In the genomic region with DNA sequence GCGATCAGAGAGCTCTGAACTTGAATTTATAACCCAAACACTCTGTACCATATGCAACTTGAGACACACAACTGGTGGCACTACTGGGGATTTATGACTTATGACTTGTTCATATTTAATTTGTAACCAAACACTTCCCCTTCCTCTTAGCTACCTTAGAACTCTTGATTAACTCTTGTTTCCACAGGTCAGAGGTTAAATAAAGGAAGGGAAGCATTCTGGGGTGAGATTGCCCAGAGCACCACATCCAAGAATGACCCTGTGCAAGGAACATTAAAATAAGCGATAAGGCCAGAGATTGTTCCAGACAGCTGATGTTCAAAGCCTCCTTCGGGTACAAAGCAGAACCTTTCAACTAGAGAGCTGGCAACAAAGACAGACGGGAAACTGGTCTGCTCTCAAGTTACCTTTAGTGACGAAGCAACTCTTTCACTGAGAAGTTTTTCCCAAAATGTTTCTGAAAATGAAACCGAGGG, we compare ENCODE assay signal across 14 cellular contexts.
A peak's percentile ranks its signal among the peaks of the same experiment; 100 is the strongest.
DNase-seq lines count a peak whose midpoint lies in the region; ATAC-seq and TF ChIP-seq lines count a peak whose summit lies in the region.
"Had no signal": no experiment of that assay in that cellular context is flagged by ENCODE, and none has a peak within 500 bp of the region (broad histone marks: within the 10 kb centered on the region; RNA-seq: fewer than 3 reads in every experiment).

No MANE protein-coding gene starts in this region.

- H3K36me3 Mint-ChIP-seq in naive thymus-derived CD8-positive, alpha-beta T cell = peaks cover 9 to 17% (median 13%) of the 10 kb centered on the region in 3 donors
- H3K36me3 Mint-ChIP-seq in glutamatergic neuron (ENCODE audit: unreplicated experiment) = peaks cover 5% of the 10 kb centered on the region

- no peaks in the 10 kb centered on the region for H3K36me3 ChIP-seq in SJCRH30
- peaks cover 0 to 6% (median 2%) of the 10 kb centered on the region in 4 donors for H3K36me3 ChIP-seq in liver (ENCODE audit: control insufficient read depth in 4 of 4, insufficient read depth in 3 of 4, low read depth in 1 of 4, low read length in 3 of 4)
- no peaks in the 10 kb centered on the region for H3K36me3 ChIP-seq in brain microvascular endothelial cell (replicated peaks)

- ATAC-seq in naive thymus-derived CD8-positive, alpha-beta T cell = no peak
- ATAC-seq: activated CD4-positive, CD25-positive, alpha-beta regulatory T cell treated with anti-CD3 and anti-CD28 coated beads, Interleukin-2, amount 50 U/mL, for 24 hours; gastroesophageal sphincter had no signal

- in situ Hi-C loops in brain microvascular endothelial cell (cut with HindIII; ENCODE audit: low pct_ligation_motif_present, low sequenced_read_pairs) = no loop called here

- H3K4me1 ChIP-seq in SJCRH30 = peaks cover 24% of the 10 kb centered on the region
- no peaks in the 10 kb centered on the region for H3K4me1 ChIP-seq in liver (ENCODE audit: control insufficient read depth in 4 of 4, insufficient read depth in 4 of 4, low read length in 3 of 4)
- H3K4me1 ChIP-seq: Caco-2 had no signal

- POLR2A ChIA-PET in naive thymus-derived CD8-positive, alpha-beta T cell (lab: Charles Lee) = no interaction called here

- H3K4me3 ChIP-seq in SJCRH30 (peak overlapping the region; percentile 8), liver (ENCODE audit: low read depth in 1 of 3, low read length in 3 of 3) (no peak overlapping the region), brain microvascular endothelial cell (ENCODE audit: low read depth, low read length) (no peak overlapping the region)
- H3K4me3 ChIP-seq: gastroesophageal sphincter had no signal

- no peaks in the 10 kb centered on the region for H3K27me3 Mint-ChIP-seq in naive thymus-derived CD8-positive, alpha-beta T cell
- H3K27me3 Mint-ChIP-seq in glutamatergic neuron (ENCODE audit: unreplicated experiment) = no peaks in the 10 kb centered on the region

- H3K27ac ChIP-seq in SJCRH30 (peak overlapping the region; percentile 21), liver (ENCODE audit: low read depth in 1 of 2, low read length in 2 of 2) (no peak overlapping the region), brain microvascular endothelial cell (no peak overlapping the region)
- H3K27ac ChIP-seq: gastroesophageal sphincter had no signal

- H3K9me3 Mint-ChIP-seq in naive thymus-derived CD8-positive, alpha-beta T cell = no peaks in the 10 kb centered on the region
- peaks cover 2% of the 10 kb centered on the region for H3K9me3 Mint-ChIP-seq in glutamatergic neuron (ENCODE audit: unreplicated experiment)

- peak overlapping the region in 1 of 10 donors; percentile 66 for H3K27ac Mint-ChIP-seq in naive thymus-derived CD8-positive, alpha-beta T cell
- H3K27ac Mint-ChIP-seq in glutamatergic neuron (ENCODE audit: unreplicated experiment) = no peak overlapping the region

- TF ChIP-seq CTCF in liver (IDR thresholded peaks at IDR 0.05; ENCODE audit: low read depth, low read length, missing input control) (no peak), brain microvascular endothelial cell (IDR thresholded peaks at IDR 0.05; ENCODE audit: low read depth, low read length, missing control alignments) (no peak), glutamatergic neuron (IDR thresholded peaks at IDR 0.05; ENCODE audit: partially characterized antibody, unreplicated experiment) (no peak)

- peaks cover 26 to 41% (median 37%) of the 10 kb centered on the region in 4 donors for H3K4me1 Mint-ChIP-seq in naive thymus-derived CD8-positive, alpha-beta T cell
- no peaks in the 10 kb centered on the region for H3K4me1 Mint-ChIP-seq in glutamatergic neuron (ENCODE audit: low read depth, unreplicated experiment)

- no peak overlapping the region for H3K4me3 Mint-ChIP-seq in naive thymus-derived CD8-positive, alpha-beta T cell
- H3K4me3 Mint-ChIP-seq in glutamatergic neuron (ENCODE audit: unreplicated experiment) = no peak overlapping the region

- TF ChIP-seq RAD21 in Ishikawa (IDR thresholded peaks at IDR 0.05; ENCODE audit: low read depth) (no peak), liver (IDR thresholded peaks at IDR 0.05) (no peak)

- H3K9me3 ChIP-seq in SJCRH30 (replicated peaks) (no peaks in the 10 kb centered on the region), liver (ENCODE audit: control insufficient read depth in 4 of 4, low read length in 3 of 4) (no peaks in the 10 kb centered on the region)
- H3K9me3 ChIP-seq: Caco-2, gastroesophageal sphincter had no signal

- WGBS in liver = 71% methylated on average over 6 of the region's 6 CpGs

- no peak overlapping the region for H3K9ac ChIP-seq in liver (ENCODE audit: low read depth in 1 of 2, low read length in 2 of 2)

- H3K27me3 ChIP-seq in SJCRH30 = no peaks in the 10 kb centered on the region
- no peaks in the 10 kb centered on the region for H3K27me3 ChIP-seq in liver (ENCODE audit: control insufficient read depth in 4 of 4, insufficient read depth in 4 of 4, low read length in 3 of 4)
- no peaks in the 10 kb centered on the region for H3K27me3 ChIP-seq in brain microvascular endothelial cell (replicated peaks)
- H3K27me3 ChIP-seq: gastroesophageal sphincter had no signal

- DNase-seq in DMS53 treated with DMSO at 0.1 percent for 48 hours (lab: John Stamatoyannopoulos, UW; ENCODE audit: unreplicated experiment) = peak; percentile 81
- DNase-seq in SJCRH30 = peak; percentile 64 to 88
- no peak for DNase-seq in naive thymus-derived CD8-positive, alpha-beta T cell
- no peak for DNase-seq in brain microvascular endothelial cell
- DNase-seq in glutamatergic neuron = no peak
- DNase-seq in stimulated activated naive CD4-positive, alpha-beta T cell treated with Interleukin-2 at 50 U/mL for 16 hours (lab: John Stamatoyannopoulos, UW) = no peak
- DNase-seq: activated gamma-delta T cell, Caco-2, mesenchymal stem cell, NCI-H1105 treated with DMSO at 0.1 percent for 48 hours had no signal

- peak; percentile 33; the same call in 1 of the 2 replicates for TF ChIP-seq EP300 in Ishikawa (IDR thresholded peaks at IDR 0.05; ENCODE audit: borderline replicate concordance)

TF ChIP-seq in Ishikawa, 13 proteins besides CTCF, POLR2A, EP300 and RAD21:
- TF ChIP-seq YY1 (IDR thresholded peaks at IDR 0.05; ENCODE audit: low read depth) (no peak), CEBPB (IDR thresholded peaks at IDR 0.05) (no peak), NFIC (IDR thresholded peaks at IDR 0.05) (no peak; the same call in 1 of the 2 replicates), FOXM1 (IDR thresholded peaks at IDR 0.05; ENCODE audit: borderline replicate concordance, low read depth) (0 out of 2 replicates have a peak, but pooled peaks have one; percentile 0)

TF ChIP-seq in liver, 16 proteins besides CTCF, POLR2A, EP300 and RAD21:
- no peak for TF ChIP-seq EGR1 (IDR thresholded peaks at IDR 0.05; ENCODE audit: low read depth in 2 of 2)
- TF ChIP-seq FOXA2 (IDR thresholded peaks at IDR 0.05) = no peak
- peak; percentile 53 for TF ChIP-seq NR2F2 (IDR thresholded peaks at IDR 0.05)

Comparison
In these comparisons a context has a peak if more than half of its experiments do, and no peak if none do; other contexts are left out.
1. DNase-seq: peak in DMS53 treated with DMSO at 0.1 percent for 48 hours (single experiment) and SJCRH30 (2 of 2); none in naive thymus-derived CD8-positive, alpha-beta T cell (0 of 10), brain microvascular endothelial cell (single experiment), glutamatergic neuron (single experiment) and stimulated activated naive CD4-positive, alpha-beta T cell treated with Interleukin-2 at 50 U/mL for 16 hours (single experiment).